In the genomic region with DNA sequence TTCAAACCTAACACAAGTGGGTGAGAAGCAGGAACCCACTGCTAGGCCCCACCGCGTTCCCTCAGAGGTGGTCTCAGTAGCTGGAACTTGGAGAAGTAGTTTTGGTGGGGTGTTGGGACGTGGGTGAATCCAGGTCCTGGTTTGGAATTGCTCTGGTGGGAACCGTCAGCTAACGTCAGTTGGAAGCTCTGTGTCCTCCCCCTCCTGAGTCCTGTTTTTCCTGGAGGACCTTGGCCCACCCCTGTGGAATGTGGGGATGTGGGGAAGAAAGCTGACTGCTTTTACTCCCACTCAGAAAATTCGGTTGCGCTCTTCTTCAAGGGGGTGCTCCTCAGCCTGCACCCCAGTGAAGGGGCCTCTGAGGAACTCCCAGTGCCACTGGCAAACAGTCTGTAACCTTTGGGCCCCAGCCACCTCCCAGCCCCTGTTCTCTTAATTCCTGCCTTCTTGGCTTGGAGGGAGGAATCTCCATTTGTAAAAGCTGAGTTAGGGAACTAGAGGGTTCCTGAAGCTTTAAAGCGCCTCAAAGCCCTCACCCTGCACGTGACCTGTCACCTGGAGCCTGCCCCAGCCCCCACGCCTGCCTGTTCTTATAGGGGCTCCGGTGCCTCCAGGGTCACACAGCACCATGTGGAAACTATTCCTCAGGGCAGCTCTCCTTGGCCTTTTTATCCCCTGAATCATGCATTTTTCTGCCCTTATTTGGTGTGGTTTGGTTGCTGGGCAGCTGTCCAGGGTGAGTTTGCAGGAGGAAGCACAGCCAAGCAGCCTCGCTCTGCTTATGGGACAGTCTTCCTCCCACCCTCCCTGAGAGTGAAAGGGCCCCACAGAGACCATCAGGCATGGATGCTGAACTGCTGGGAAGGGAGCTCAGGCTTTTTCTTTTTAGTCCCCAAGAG, we compare ENCODE assay signal across 8 cellular contexts. TPM values are rescaled to one million over a fixed set of nuclear protein-coding genes. Genes with fewer than 3 reads are reported as not detected.
A peak's percentile ranks its signal among the peaks of the same experiment; 100 is the strongest.
DNase-seq lines count a peak whose midpoint lies in the region; ATAC-seq, FAIRE-seq and TF ChIP-seq lines count a peak whose summit lies in the region.

No MANE protein-coding gene starts in this region.

- peaks cover 47% of the 10 kb centered on the region in 2 experiments for H3K4me1 ChIP-seq in neutrophil (ENCODE audit: control insufficient read depth in 1 of 2, insufficient read depth in 1 of 2, low read depth in 1 of 2, low read length in 1 of 2)

- peak; percentile 33 for FAIRE-seq in TTC549 (lab: Jason Lieb, UNC)

- H3K27me3 Mint-ChIP-seq in activated T-helper 1 cell treated with anti-CD3 and anti-CD28 coated beads, Interleukin-12 subunit alpha, Interleukin-12 subunit beta, Interleukin-2, Interleukin-4 antibody, amounts not matched to agents 30 ng/mL and 10 ng/mL and 1 ng/mL, durations not matched to agents 14 hours and 24 hours and 36 hours (ENCODE audit: insufficient read depth): peaks cover 6% of the 10 kb centered on the region

- DNase-seq in ELF-1 (ENCODE audit: low read depth, low spot score) (peak; percentile 94), fibroblast of villous mesenchyme (ENCODE audit: low read depth) (peak; percentile 98), NCI-H2171 (lab: John Stamatoyannopoulos, UW) (no peak)
- no peak for DNase-seq in activated T-helper 1 cell treated with anti-CD3 and anti-CD28 coated beads, Interleukin-12 subunit alpha, Interleukin-12 subunit beta, Interleukin-2, Interleukin-4 antibody, amounts not matched to agents 30 ng/mL and 10 ng/mL and 1 ng/mL, durations not matched to agents 14 hours and 24 hours and 36 hours (ENCODE audit: low spot score)

- H3K4me3 Mint-ChIP-seq in activated T-helper 1 cell treated with anti-CD3 and anti-CD28 coated beads, Interleukin-12 subunit alpha, Interleukin-12 subunit beta, Interleukin-2, Interleukin-4 antibody, amounts not matched to agents 30 ng/mL and 10 ng/mL and 1 ng/mL, durations not matched to agents 14 hours and 24 hours and 36 hours: no peak overlapping the region

- no peaks in the 10 kb centered on the region for H3K9me3 Mint-ChIP-seq in activated T-helper 1 cell treated with anti-CD3 and anti-CD28 coated beads, Interleukin-12 subunit alpha, Interleukin-12 subunit beta, Interleukin-2, Interleukin-4 antibody, amounts not matched to agents 30 ng/mL and 10 ng/mL and 1 ng/mL, durations not matched to agents 14 hours and 24 hours and 36 hours

- peaks cover 10% of the 10 kb centered on the region for H3K36me3 Mint-ChIP-seq in activated T-helper 1 cell treated with anti-CD3 and anti-CD28 coated beads, Interleukin-12 subunit alpha, Interleukin-12 subunit beta, Interleukin-2, Interleukin-4 antibody, amounts not matched to agents 30 ng/mL and 10 ng/mL and 1 ng/mL, durations not matched to agents 14 hours and 24 hours and 36 hours (ENCODE audit: low read depth)

- intact Hi-C loops in activated T-helper 1 cell treated with anti-CD3 and anti-CD28 coated beads, Interleukin-12 subunit alpha, Interleukin-12 subunit beta, Interleukin-2, Interleukin-4 antibody, amounts not matched to agents 30 ng/mL and 10 ng/mL and 1 ng/mL, durations not matched to agents 14 hours and 24 hours and 36 hours (cut with micrococcal nuclease): no loop called here

- no peaks in the 10 kb centered on the region for H3K9me3 ChIP-seq in neutrophil

- H3K4me1 Mint-ChIP-seq in activated T-helper 1 cell treated with anti-CD3 and anti-CD28 coated beads, Interleukin-12 subunit alpha, Interleukin-12 subunit beta, Interleukin-2, Interleukin-4 antibody, amounts not matched to agents 30 ng/mL and 10 ng/mL and 1 ng/mL, durations not matched to agents 14 hours and 24 hours and 36 hours (ENCODE audit: low read depth): no peaks in the 10 kb centered on the region

- peaks cover 80% of the 10 kb centered on the region for H3K36me3 ChIP-seq in neutrophil

- H3K4me3 ChIP-seq in fibroblast of villous mesenchyme (ENCODE audit: low read depth, low read length) (no peak overlapping the region), neutrophil (ENCODE audit: low read depth in 1 of 2, low read length in 1 of 2) (no peak overlapping the region)

- H3K27me3 ChIP-seq in neutrophil: no peaks in the 10 kb centered on the region

- ATAC-seq in HG02678 (IDR thresholded peaks at IDR 0.05; ENCODE audit: unreplicated experiment) (no peak), GM21390 (IDR thresholded peaks at IDR 0.05; ENCODE audit: unreplicated experiment) (no peak)

- no peak for TF ChIP-seq CTCF in fibroblast of villous mesenchyme (IDR thresholded peaks at IDR 0.05; ENCODE audit: insufficient read depth, low read depth, low read length)
- no peak for TF ChIP-seq CTCF in neutrophil (IDR thresholded peaks at IDR 0.05)

- peak overlapping the region; percentile 87 for H3K27ac ChIP-seq in neutrophil

- no peak overlapping the region for H3K27ac Mint-ChIP-seq in activated T-helper 1 cell treated with anti-CD3 and anti-CD28 coated beads, Interleukin-12 subunit alpha, Interleukin-12 subunit beta, Interleukin-2, Interleukin-4 antibody, amounts not matched to agents 30 ng/mL and 10 ng/mL and 1 ng/mL, durations not matched to agents 14 hours and 24 hours and 36 hours

RNA-seq across cellular contexts. Expression of gene NAGLU, which starts 16.2 kb away (rescaled TPM):
- total RNA-seq in fibroblast of villous mesenchyme: 28.5 and 35.1 TPM in 2 replicates
- 18.2 and 20.8 TPM in 2 replicates for total RNA-seq in activated T-helper 1 cell treated with anti-CD3 and anti-CD28 coated beads, Interleukin-12 subunit alpha, Interleukin-12 subunit beta, Interleukin-2, Interleukin-4 antibody, amounts not matched to agents 30 ng/mL and 10 ng/mL and 1 ng/mL, durations not matched to agents 14 hours and 24 hours and 36 hours

RNA-seq across cellular contexts. Expression of gene HSD17B1, which starts 32.9 kb away (rescaled TPM):
- total RNA-seq in fibroblast of villous mesenchyme: 3.5 and 11.9 TPM in 2 replicates
- 0.49 and 0.78 TPM in 2 replicates for total RNA-seq in activated T-helper 1 cell treated with anti-CD3 and anti-CD28 coated beads, Interleukin-12 subunit alpha, Interleukin-12 subunit beta, Interleukin-2, Interleukin-4 antibody, amounts not matched to agents 30 ng/mL and 10 ng/mL and 1 ng/mL, durations not matched to agents 14 hours and 24 hours and 36 hours

RNA-seq across cellular contexts. Expression of gene COASY, which starts 42.2 kb away (rescaled TPM):
- 18.0 and 22.0 TPM in 2 replicates for total RNA-seq in fibroblast of villous mesenchyme
- total RNA-seq in activated T-helper 1 cell treated with anti-CD3 and anti-CD28 coated beads, Interleukin-12 subunit alpha, Interleukin-12 subunit beta, Interleukin-2, Interleukin-4 antibody, amounts not matched to agents 30 ng/mL and 10 ng/mL and 1 ng/mL, durations not matched to agents 14 hours and 24 hours and 36 hours: 93.1 and 95.4 TPM in 2 replicates

RNA-seq across cellular contexts. Expression of gene MLX, which starts 47.1 kb away (rescaled TPM):
- 31.2 and 47.5 TPM in 2 replicates for total RNA-seq in fibroblast of villous mesenchyme
- 74.1 and 75.4 TPM in 2 replicates for total RNA-seq in activated T-helper 1 cell treated with anti-CD3 and anti-CD28 coated beads, Interleukin-12 subunit alpha, Interleukin-12 subunit beta, Interleukin-2, Interleukin-4 antibody, amounts not matched to agents 30 ng/mL and 10 ng/mL and 1 ng/mL, durations not matched to agents 14 hours and 24 hours and 36 hours

RNA-seq across cellular contexts. Expression of gene PSMC3IP, which starts 57.7 kb away (rescaled TPM):
- total RNA-seq in fibroblast of villous mesenchyme: 3.9 and 4.8 TPM in 2 replicates
- 27.6 and 31.5 TPM in 2 replicates for total RNA-seq in activated T-helper 1 cell treated with anti-CD3 and anti-CD28 coated beads, Interleukin-12 subunit alpha, Interleukin-12 subunit beta, Interleukin-2, Interleukin-4 antibody, amounts not matched to agents 30 ng/mL and 10 ng/mL and 1 ng/mL, durations not matched to agents 14 hours and 24 hours and 36 hours

Comparison
In these comparisons a context has a peak if more than half of its experiments do, and no peak if none do; other contexts are left out.
1. DNase-seq: peak in ELF-1 (single experiment) and fibroblast of villous mesenchyme (single experiment); none in NCI-H2171 (single experiment) and activated T-helper 1 cell treated with anti-CD3 and anti-CD28 coated beads, Interleukin-12 subunit alpha, Interleukin-12 subunit beta, Interleukin-2, Interleukin-4 antibody, amounts not matched to agents 30 ng/mL and 10 ng/mL and 1 ng/mL, durations not matched to agents 14 hours and 24 hours and 36 hours (single experiment).